Comparison of ENCODE assay signal across 9 cellular contexts in genomic region chr1:159790237-159790917, GRCh38. TPM values are rescaled to one million over a fixed set of nuclear protein-coding genes. Genes with fewer than 3 reads are reported as not detected.
DNase-seq lines count a peak whose midpoint lies in the region; ATAC-seq and TF ChIP-seq lines count a peak whose summit lies in the region.
"Had no signal": no experiment of that assay in that cellular context is flagged by ENCODE, and none has a peak within 500 bp of the region (broad histone marks: within the 10 kb centered on the region; RNA-seq: fewer than 3 reads in every experiment).

No MANE protein-coding gene starts in this region.

- WGBS in adrenal gland, 4 donors: 12 to 22% (median 17%) methylated on average over 2 of the region's 2 CpGs

- no peak for TF ChIP-seq POLR2A in adrenal gland (IDR thresholded peaks at IDR 0.05)

- intact Hi-C loops in adrenal gland (cut with DNase I): loop anchor here in 1 of 2 donors (10.0 kb wide), 1 partner anchor 214 kb away; no protein-coding TSS in a partner anchor

- no peaks in the 10 kb centered on the region for H3K27me3 ChIP-seq in adrenal gland

- peaks cover 21% of the 10 kb centered on the region for H3K27me3 Mint-ChIP-seq in activated CD4-positive, alpha-beta T cell treated with anti-CD3 and anti-CD28 coated beads, Interleukin-2, amount 10 ng/mL, durations not matched to agents 7 days and 5 days

- no peak overlapping the region for H3K27ac Mint-ChIP-seq in activated CD4-positive, alpha-beta T cell treated with anti-CD3 and anti-CD28 coated beads, Interleukin-2, amount 10 ng/mL, durations not matched to agents 7 days and 5 days
- H3K27ac Mint-ChIP-seq: naive thymus-derived CD8-positive, alpha-beta T cell had no signal

- no peak overlapping the region for H3K4me3 Mint-ChIP-seq in activated CD4-positive, alpha-beta T cell treated with anti-CD3 and anti-CD28 coated beads, Interleukin-2, amount 10 ng/mL, durations not matched to agents 7 days and 5 days
- H3K4me3 Mint-ChIP-seq: naive thymus-derived CD8-positive, alpha-beta T cell had no signal

- H3K9me3 Mint-ChIP-seq in activated CD4-positive, alpha-beta T cell treated with anti-CD3 and anti-CD28 coated beads, Interleukin-2, amount 10 ng/mL, durations not matched to agents 7 days and 5 days: no peaks in the 10 kb centered on the region
- H3K9me3 Mint-ChIP-seq: naive thymus-derived CD8-positive, alpha-beta T cell had no signal

- CTCF ChIA-PET in activated CD4-positive, alpha-beta T cell treated with anti-CD3 and anti-CD28 coated beads, Interleukin-2, amount 10 ng/mL, durations not matched to agents 7 days and 5 days (lab: Charles Lee): interaction anchor here (1.0 to 2.9 kb wide), 3 partner anchors 9 to 11 kb away, joined by 4 to 15 read pairs (median 4); partner anchors contain the start of genes DUSP23 and FCRL6

- H3K4me1 Mint-ChIP-seq in activated CD4-positive, alpha-beta T cell treated with anti-CD3 and anti-CD28 coated beads, Interleukin-2, amount 10 ng/mL, durations not matched to agents 7 days and 5 days: peaks cover 4% of the 10 kb centered on the region

- H3K9me3 ChIP-seq in adrenal gland (replicated peaks in 1 of 3): no peaks in the 10 kb centered on the region

- H3K36me3 Mint-ChIP-seq in activated CD4-positive, alpha-beta T cell treated with anti-CD3 and anti-CD28 coated beads, Interleukin-2, amount 10 ng/mL, durations not matched to agents 7 days and 5 days (ENCODE audit: low read depth): no peaks in the 10 kb centered on the region
- H3K36me3 Mint-ChIP-seq: naive thymus-derived CD8-positive, alpha-beta T cell had no signal

- H3K4me3 ChIP-seq in adrenal gland: no peak overlapping the region

- no peak for ATAC-seq in GM21576 (IDR thresholded peaks at IDR 0.05; ENCODE audit: unreplicated experiment)
- ATAC-seq: naive thymus-derived CD8-positive, alpha-beta T cell had no signal

- no peaks in the 10 kb centered on the region for H3K36me3 ChIP-seq in adrenal gland (replicated peaks in 1 of 2)

- H3K27ac ChIP-seq in adrenal gland: no peak overlapping the region

- TF ChIP-seq CTCF in adrenal gland (IDR thresholded peaks at IDR 0.05): peak; percentile 27 to 63 (median 54)

- DNase-seq in DMS 273 (lab: John Stamatoyannopoulos, UW; ENCODE audit: unreplicated experiment) (peak; percentile 64), DMS 273 treated with DMSO at 0.1 percent for 48 hours (lab: John Stamatoyannopoulos, UW) (no peak), HuH-7.5 (ENCODE audit: low spot score) (peak; percentile 19), adrenal gland (peak in 3 of 7 donors; percentile 26 to 37 (median 29)), medulla oblongata (ENCODE audit: extremely low spot score) (peak; percentile 20)
- DNase-seq in stimulated activated CD4-positive, alpha-beta T cell treated with anti-CD3 and anti-CD28 coated beads, Interleukin-2, amount 100 ng/mL, for 48 hours: no peak
- no peak for DNase-seq in activated CD4-positive, alpha-beta T cell treated with anti-CD3 and anti-CD28 coated beads, Interleukin-2, amount 10 ng/mL, durations not matched to agents 7 days and 5 days

- H3K4me1 ChIP-seq in adrenal gland (replicated peaks in 1 of 2): peaks cover 0 to 20% of the 10 kb centered on the region in 2 donors

- POLR2A ChIA-PET in activated CD4-positive, alpha-beta T cell treated with anti-CD3 and anti-CD28 coated beads, Interleukin-2, amount 10 ng/mL, durations not matched to agents 7 days and 5 days (lab: Charles Lee): no interaction called here

RNA-seq across cellular contexts. Expression of gene DUSP23, which starts 9.6 kb away (rescaled TPM):
- 100 to 1,000 TPM in 6 of 8 donors, 10 to 100 TPM in 2; 61.5 to 260 (median 142) TPM for total RNA-seq in adrenal gland
- polyA plus RNA-seq in adrenal gland: 100 to 1,000 TPM in 1 of 3 donors, 10 to 100 TPM in 2; 28.3 to 217 (median 75.8) TPM
- total RNA-seq in activated CD4-positive, alpha-beta T cell treated with anti-CD3 and anti-CD28 coated beads, Interleukin-2, amount 10 ng/mL, durations not matched to agents 7 days and 5 days: 10 to 100 TPM; 22.9 to 23.8 TPM

RNA-seq across cellular contexts. Expression of gene FCRL6, which starts 11.8 kb away (rescaled TPM):
- total RNA-seq in adrenal gland: 1 to 10 TPM in 3 of 8 donors, under 1 TPM in 2, not detected in 3; 0.28 to 2.2 (median 1.1) TPM
- under 1 TPM; 0.24 to 0.37 (median 0.26) TPM for polyA plus RNA-seq in adrenal gland
- total RNA-seq in activated CD4-positive, alpha-beta T cell treated with anti-CD3 and anti-CD28 coated beads, Interleukin-2, amount 10 ng/mL, durations not matched to agents 7 days and 5 days: under 1 TPM in 1 of 2 experiments, not detected in 1; 0.15 TPM

RNA-seq across cellular contexts. Expression of gene SLAMF8, which starts 36.3 kb away (rescaled TPM):
- total RNA-seq in adrenal gland: 10 to 100 TPM in 4 of 8 donors, 1 to 10 TPM in 3, under 1 TPM in 1; 0.91 to 20.4 (median 12.8) TPM
- 10 to 100 TPM in 1 of 3 donors, 1 to 10 TPM in 2; 6.4 to 24.2 (median 6.5) TPM for polyA plus RNA-seq in adrenal gland
- total RNA-seq in activated CD4-positive, alpha-beta T cell treated with anti-CD3 and anti-CD28 coated beads, Interleukin-2, amount 10 ng/mL, durations not matched to agents 7 days and 5 days: under 1 TPM; 0.47 to 0.89 TPM

Comparison
In these comparisons a context has a peak if more than half of its experiments do, and no peak if none do; other contexts are left out.
1. DNase-seq: peak in DMS 273 (single experiment), HuH-7.5 (single experiment) and medulla oblongata (single experiment); none in DMS 273 treated with DMSO at 0.1 percent for 48 hours (single experiment), stimulated activated CD4-positive, alpha-beta T cell treated with anti-CD3 and anti-CD28 coated beads, Interleukin-2, amount 100 ng/mL, for 48 hours (0 of 2) and activated CD4-positive, alpha-beta T cell treated with anti-CD3 and anti-CD28 coated beads, Interleukin-2, amount 10 ng/mL, durations not matched to agents 7 days and 5 days (single experiment).